In genomic region chr7:171912-172515, GRCh38 we compare ENCODE assay signal across 23 cellular contexts. TPM values are rescaled to one million over a fixed set of nuclear protein-coding genes. Genes with fewer than 3 reads are reported as not detected.
A peak's percentile ranks its signal among the peaks of the same experiment; 100 is the strongest.
DNase-seq lines count a peak whose midpoint lies in the region; ATAC-seq and TF ChIP-seq lines count a peak whose summit lies in the region.
"Had no signal": no experiment of that assay in that cellular context is flagged by ENCODE, and none has a peak within 500 bp of the region (broad histone marks: within the 10 kb centered on the region; RNA-seq: fewer than 3 reads in every experiment).

No MANE protein-coding gene starts in this region.

- H2BK15ac ChIP-seq in H9 (ENCODE audit: low read depth, low read length) (no peak overlapping the region), neuronal stem cell (ENCODE audit: low read length) (peak overlapping the region; percentile 85)

- ATAC-seq in lower lobe of right lung: no peak
- ATAC-seq in activated naive CD4-positive, alpha-beta T cell treated with anti-CD3 and anti-CD28 coated beads, Interleukin-2, amount 50 U/mL, for 72 hours: no peak
- ATAC-seq: CD8-positive, alpha-beta T cell; GM12878 had no signal

- H2BK12ac ChIP-seq in H9 (ENCODE audit: insufficient read length, low read depth, low read length) (no peak overlapping the region), neuronal stem cell (ENCODE audit: low read length) (peak overlapping the region; percentile 41)

- no peak overlapping the region for H3K4me3 ChIP-seq in colonic mucosa
- no peak overlapping the region for H3K4me3 ChIP-seq in lower lobe of right lung
- no peak overlapping the region for H3K4me3 ChIP-seq in neuronal stem cell (ENCODE audit: low read length in 2 of 2)
- H3K4me3 ChIP-seq in endodermal cell (ENCODE audit: low read length): no peak overlapping the region
- H3K4me3 ChIP-seq: GM12878 had no signal

- H4K91ac ChIP-seq in H9 (ENCODE audit: insufficient read length, low read depth, low read length): no peak overlapping the region
- peak overlapping the region; percentile 72 for H4K91ac ChIP-seq in neuronal stem cell (ENCODE audit: low read depth, low read length, poor library complexity)

- H3K27ac ChIP-seq in H9 (ENCODE audit: insufficient read length, low read depth, low read length) (no peak overlapping the region), colonic mucosa (no peak overlapping the region), lower lobe of right lung (no peak overlapping the region), neuronal stem cell (replicated peaks; ENCODE audit: low read length) (no peak overlapping the region), endodermal cell (ENCODE audit: low read depth, low read length) (no peak overlapping the region)
- H3K27ac ChIP-seq: C4-2B, KMS-11 had no signal

- H3K4ac ChIP-seq in H9 (ENCODE audit: low read depth, low read length) (no peak overlapping the region), neuronal stem cell (ENCODE audit: low read length) (no peak overlapping the region)

- no peak overlapping the region for H3K14ac ChIP-seq in H9 (ENCODE audit: insufficient read depth, low read length)
- no peak overlapping the region for H3K14ac ChIP-seq in neuronal stem cell (ENCODE audit: low read length)

- 0 out of 5 replicates have a peak overlapping the region, but pooled peaks of 1 of the 2 experiments have one; percentile 48 for H3K4me3 Mint-ChIP-seq in H9
- no peak overlapping the region for H3K4me3 Mint-ChIP-seq in endodermal cell
- H3K4me3 Mint-ChIP-seq: CD8-positive, alpha-beta T cell; IgD-negative memory B cell had no signal

- H3K27me3 Mint-ChIP-seq in H9 (ENCODE audit: low read depth): peaks cover 11% of the 10 kb centered on the region
- H3K27me3 Mint-ChIP-seq in endodermal cell (ENCODE audit: insufficient read depth): peaks cover 16% of the 10 kb centered on the region

- H3K9me3 Mint-ChIP-seq in H9 (peaks cover 0 to 3% of the 10 kb centered on the region in 2 experiments; a peak in 2 of 5 replicates), endodermal cell (no peaks in the 10 kb centered on the region)
- no peaks in the 10 kb centered on the region for H3K9me3 Mint-ChIP-seq in activated naive CD4-positive, alpha-beta T cell treated with anti-CD3 and anti-CD28 coated beads, Interleukin-2, amount 50 U/mL, for 72 hours
- H3K9me3 Mint-ChIP-seq: CD8-positive, alpha-beta T cell; IgD-negative memory B cell had no signal

- no peaks in the 10 kb centered on the region; a peak in 1 of 7 replicates for H3K36me3 Mint-ChIP-seq in H9 (ENCODE audit: insufficient read depth in 1 of 3, low read depth in 3 of 3)
- no peaks in the 10 kb centered on the region for H3K36me3 Mint-ChIP-seq in endodermal cell (ENCODE audit: low read depth)
- no peaks in the 10 kb centered on the region for H3K36me3 Mint-ChIP-seq in activated naive CD4-positive, alpha-beta T cell treated with anti-CD3 and anti-CD28 coated beads, Interleukin-2, amount 50 U/mL, for 72 hours
- H3K36me3 Mint-ChIP-seq: CD8-positive, alpha-beta T cell; IgD-negative memory B cell had no signal

- no peak overlapping the region for H2AK5ac ChIP-seq in H9 (ENCODE audit: insufficient read length, low read length)
- H2AK5ac ChIP-seq in neuronal stem cell (ENCODE audit: low read depth, low read length): peak overlapping the region; percentile 40

- H3K9ac ChIP-seq in H9 (ENCODE audit: extremely low read depth, insufficient read length, low read length) (no peak overlapping the region), colonic mucosa (ENCODE audit: low read depth in 2 of 2, low read length in 2 of 2) (no peak overlapping the region), neuronal stem cell (ENCODE audit: low read depth, low read length, poor library complexity) (no peak overlapping the region), endodermal cell (ENCODE audit: extremely low read depth, low read length, poor library complexity, severe bottlenecking) (no peak overlapping the region)
- H3K9ac ChIP-seq: KMS-11 had no signal

- no peak for TF ChIP-seq CTCF in H9 (conservative IDR thresholded peaks at IDR 0.05)
- no peak for TF ChIP-seq CTCF in colonic mucosa (IDR thresholded peaks at IDR 0.05)
- no peak for TF ChIP-seq CTCF in lower lobe of right lung (IDR thresholded peaks at IDR 0.05)
- no peak for TF ChIP-seq CTCF in endodermal cell (conservative IDR thresholded peaks at IDR 0.05)

- no peaks in the 10 kb centered on the region for H3K23me2 ChIP-seq in H9 (ENCODE audit: insufficient read length, low read depth, low read length, poor library complexity, severe bottlenecking)

- intact Hi-C loops in colonic mucosa (cut with DNase I) (no loop called here), lower lobe of right lung (cut with DNase I) (no loop called here)

- no peak overlapping the region for H2BK20ac ChIP-seq in H9 (ENCODE audit: low read depth, low read length, poor library complexity, severe bottlenecking)

- H3K4me1 Mint-ChIP-seq in H9 (peaks cover 7 to 10% of the 10 kb centered on the region in 2 experiments; a peak in 3 of 4 replicates), endodermal cell (no peaks in the 10 kb centered on the region)
- H3K4me1 Mint-ChIP-seq: IgD-negative memory B cell had no signal

- no peaks in the 10 kb centered on the region for H3K36me3 ChIP-seq in colonic mucosa
- no peaks in the 10 kb centered on the region for H3K36me3 ChIP-seq in lower lobe of right lung
- no peaks in the 10 kb centered on the region for H3K36me3 ChIP-seq in neuronal stem cell (replicated peaks in 1 of 2; ENCODE audit: control insufficient read depth in 2 of 2, insufficient read depth in 2 of 2, low read length in 2 of 2)
- no peaks in the 10 kb centered on the region for H3K36me3 ChIP-seq in endodermal cell (ENCODE audit: control insufficient read depth, insufficient read depth, low read length)

- H3K23ac ChIP-seq in H9 (ENCODE audit: insufficient read length, low read depth, low read length) (no peak overlapping the region), neuronal stem cell (ENCODE audit: low read depth, low read length, poor library complexity) (peak overlapping the region; percentile 85)

- no peak overlapping the region for H4K8ac ChIP-seq in H9 (replicated peaks; ENCODE audit: insufficient read length, low read depth, low read length)
- H4K8ac ChIP-seq in neuronal stem cell (ENCODE audit: low read depth, low read length): no peak overlapping the region

- no peaks in the 10 kb centered on the region for H3K79me2 ChIP-seq in H9 (ENCODE audit: insufficient read depth, low read length)

- H3T11ph ChIP-seq in H9 (ENCODE audit: low read length): no peak overlapping the region

- DNase-seq in H9: no peak
- peak; percentile 8 for DNase-seq in colonic mucosa
- DNase-seq in lower lobe of right lung: peak; percentile 27
- no peak for DNase-seq in neuronal stem cell (ENCODE audit: low spot score)
- no peak for DNase-seq in endodermal cell
- DNase-seq in activated naive CD4-positive, alpha-beta T cell treated with anti-CD3 and anti-CD28 coated beads, Interleukin-2, amount 50 U/mL, for 72 hours (ENCODE audit: low spot score in 2 of 2): no peak
- DNase-seq in HuH-7.5 (ENCODE audit: low spot score): no peak
- DNase-seq: CD8-positive, alpha-beta T cell; EL; GDM1; GOT3; MM.1S; NCI-H2029; NCI-H446; NCI-H526; NCI-H82; RPMI8226; SHP77 treated with DMSO at 0.1 percent for 48 hours had no signal

- H3K18ac ChIP-seq in H9 (ENCODE audit: insufficient read length, low read depth, low read length) (no peak overlapping the region), neuronal stem cell (ENCODE audit: low read length) (peak overlapping the region; percentile 31)

- H2BK5ac ChIP-seq in H9 (ENCODE audit: insufficient read length, low read length): no peak overlapping the region
- no peak overlapping the region for H2BK5ac ChIP-seq in neuronal stem cell (ENCODE audit: low read length)

- H3K27me3 ChIP-seq in H9 (ENCODE audit: insufficient read depth, low read length) (no peaks in the 10 kb centered on the region), colonic mucosa (no peaks in the 10 kb centered on the region), lower lobe of right lung (ENCODE audit: low read depth) (peaks cover 6% of the 10 kb centered on the region), neuronal stem cell (ENCODE audit: control insufficient read depth in 3 of 3, insufficient read depth in 3 of 3, low read depth in 1 of 3, low read length in 3 of 3) (peaks cover 0 to 30% (median 0%) of the 10 kb centered on the region in 3 experiments), endodermal cell (ENCODE audit: control insufficient read depth, insufficient read depth, low read length, poor library complexity, severe bottlenecking) (no peaks in the 10 kb centered on the region)

- no peaks in the 10 kb centered on the region for H3K79me1 ChIP-seq in H9 (ENCODE audit: insufficient read depth, low read depth, low read length, poor library complexity, severe bottlenecking)
- peaks cover 2% of the 10 kb centered on the region for H3K79me1 ChIP-seq in neuronal stem cell (ENCODE audit: low read depth, low read length)

- H3K56ac ChIP-seq in H9 (ENCODE audit: insufficient read length, low read depth, low read length): no peak overlapping the region

- no peak overlapping the region for H3K4me2 ChIP-seq in H9 (ENCODE audit: insufficient read depth, insufficient read length, low read length)
- no peak overlapping the region for H3K4me2 ChIP-seq in neuronal stem cell (ENCODE audit: insufficient read depth, low read length, poor library complexity, severe bottlenecking)
- H3K4me2 ChIP-seq: KMS-11 had no signal

- H3K9me3 ChIP-seq in H9 (ENCODE audit: control insufficient read depth, low read depth, low read length): no peaks in the 10 kb centered on the region
- no peaks in the 10 kb centered on the region for H3K9me3 ChIP-seq in colonic mucosa
- no peaks in the 10 kb centered on the region for H3K9me3 ChIP-seq in lower lobe of right lung
- H3K9me3 ChIP-seq in neuronal stem cell (replicated peaks in 1 of 2; ENCODE audit: control insufficient read depth in 2 of 2, insufficient read depth in 1 of 2, low read depth in 1 of 2, low read length in 2 of 2): peaks cover 0 to 4% of the 10 kb centered on the region in 2 donors
- H3K9me3 ChIP-seq in endodermal cell (ENCODE audit: control insufficient read depth, low read length): no peaks in the 10 kb centered on the region
- H3K9me3 ChIP-seq: Caco-2 had no signal

- no CpG with 5 or more reads among the region's 16 CpGs for WGBS in H9 (ENCODE audit: extremely low coverage, insufficient read length, low lambda C conversion rate)
- WGBS in neuronal stem cell (ENCODE audit: extremely low coverage in 2 of 2, insufficient read length in 2 of 2, insufficient replicate concordance in 1 of 2), 2 donors: no CpG with 5 or more reads among the region's 16 CpGs
- WGBS in endodermal cell (ENCODE audit: insufficient coverage in 1 of 2, insufficient read length in 1 of 2), 2 experiments: 93 to 96% methylated on average over 12 to 16 of the region's 16 CpGs

- H2BK120ac ChIP-seq in H9 (ENCODE audit: low read depth, low read length, poor library complexity, severe bottlenecking): no peak overlapping the region
- no peak overlapping the region for H2BK120ac ChIP-seq in neuronal stem cell (ENCODE audit: low read depth, low read length)

- H4K20me1 ChIP-seq in H9 (ENCODE audit: control insufficient read depth, insufficient read depth, insufficient read length): no peaks in the 10 kb centered on the region

- no peak overlapping the region for H4K5ac ChIP-seq in H9 (ENCODE audit: insufficient read length, low read depth, low read length)

- H3K4me1 ChIP-seq in H9 (ENCODE audit: insufficient read depth, low read length) (no peaks in the 10 kb centered on the region), colonic mucosa (no peaks in the 10 kb centered on the region), lower lobe of right lung (no peaks in the 10 kb centered on the region), neuronal stem cell (ENCODE audit: control insufficient read depth in 2 of 2, insufficient read depth in 1 of 2, low read depth in 1 of 2, low read length in 2 of 2) (peaks cover 0 to 5% of the 10 kb centered on the region in 2 donors), endodermal cell (ENCODE audit: control insufficient read depth, insufficient read depth, low read length) (no peaks in the 10 kb centered on the region)
- H3K4me1 ChIP-seq: Caco-2 had no signal

- peak overlapping the region in 2 of 3 experiments; percentile 12 to 72; a peak in 2 of 7 replicates for H3K27ac Mint-ChIP-seq in H9
- H3K27ac Mint-ChIP-seq in endodermal cell: no peak overlapping the region
- H3K27ac Mint-ChIP-seq in activated naive CD4-positive, alpha-beta T cell treated with anti-CD3 and anti-CD28 coated beads, Interleukin-2, amount 50 U/mL, for 72 hours: no peak overlapping the region
- H3K27ac Mint-ChIP-seq: CD8-positive, alpha-beta T cell; IgD-negative memory B cell had no signal

- H2AFZ ChIP-seq in H9 (ENCODE audit: low read length): no peak overlapping the region
- H2AFZ ChIP-seq in neuronal stem cell (ENCODE audit: low read length): no peak overlapping the region

RNA-seq across cellular contexts. Expression of gene FAM20C, which starts 20.4 kb away (rescaled TPM):
- 57.2 and 62.6 TPM in 2 replicates for total RNA-seq in H9 (2021)
- total RNA-seq in colonic mucosa: 10 to 100 TPM; 18.5 to 18.9 TPM
- 42.9 TPM for total RNA-seq in lower lobe of right lung
- 7.3 TPM for polyA plus RNA-seq in neuronal stem cell (2013, experiment 1 of 2)
- 7.3 TPM for polyA plus RNA-seq in neuronal stem cell (2013, experiment 2 of 2)
- total RNA-seq in endodermal cell: 10 to 100 TPM; 33.5 to 53.5 TPM
- 19.9 TPM for polyA plus RNA-seq in endodermal cell (2013, experiment 1 of 2)
- 18.4 TPM for polyA plus RNA-seq in endodermal cell (2013, experiment 2 of 2)
- under 1 TPM in 1 of 2 donors, not detected in 1; 0.53 TPM for total RNA-seq in activated naive CD4-positive, alpha-beta T cell treated with anti-CD3 and anti-CD28 coated beads, Interleukin-2, amount 50 U/mL, for 72 hours
- polyA plus RNA-seq: GM12878, IgD-negative memory B cell had no signal

Comparison
In these comparisons a context has a peak if more than half of its experiments do, and no peak if none do; other contexts are left out.
1. DNase-seq: peak in colonic mucosa (single experiment) and lower lobe of right lung (single experiment); none in H9 (single experiment), neuronal stem cell (single experiment), endodermal cell (single experiment), activated naive CD4-positive, alpha-beta T cell treated with anti-CD3 and anti-CD28 coated beads, Interleukin-2, amount 50 U/mL, for 72 hours (0 of 2) and HuH-7.5 (single experiment).
2. H3K27ac Mint-ChIP-seq: peak in H9 (2 of 3); none in endodermal cell (single experiment) and activated naive CD4-positive, alpha-beta T cell treated with anti-CD3 and anti-CD28 coated beads, Interleukin-2, amount 50 U/mL, for 72 hours (0 of 2).
3. RNA of gene FAM20C, which starts 20.4 kb away (total RNA-seq): 57.2 to 62.6 TPM in H9, 33.5 to 53.5 TPM in endodermal cell, 42.9 TPM in lower lobe of right lung (single experiment) and 18.5 to 18.9 TPM in colonic mucosa; 0.53 TPM in activated naive CD4-positive, alpha-beta T cell treated with anti-CD3 and anti-CD28 coated beads, Interleukin-2, amount 50 U/mL, for 72 hours; every median in the first group is over 10 times any median in the second.